In the genomic region with DNA sequence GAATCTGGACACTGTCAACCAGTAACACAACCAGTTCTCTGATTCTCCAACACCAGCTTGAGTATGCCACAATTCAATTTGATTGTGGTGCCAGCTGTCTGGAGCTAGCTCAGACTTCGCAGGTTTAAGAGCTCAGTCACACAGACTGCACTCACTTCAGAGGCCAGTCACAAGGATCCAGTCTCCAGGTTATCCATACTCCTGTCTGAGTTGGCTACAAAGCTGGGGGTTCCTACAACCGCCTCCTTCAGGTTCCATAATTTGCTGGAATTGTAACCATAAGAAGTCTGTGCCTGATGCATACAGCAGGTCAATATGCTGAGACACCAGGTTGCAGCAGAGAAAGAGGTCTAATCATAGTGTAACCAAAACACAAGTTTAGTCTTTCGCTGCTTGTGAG, we compare ENCODE assay signal across 24 cellular contexts.
"Had no signal": no experiment of that assay in that cellular context is flagged by ENCODE, and none has a peak within 500 bp of the region (broad histone marks: within the 10 kb centered on the region; RNA-seq: fewer than 3 reads in every experiment).

No MANE protein-coding gene starts in this region.

- H2AFZ ChIP-seq: hepatocyte, parathyroid adenoma had no signal

- H3K27ac ChIP-seq: colonic mucosa, hepatocyte, parathyroid adenoma, prostate gland, spleen, tibial nerve had no signal

- H3K27ac Mint-ChIP-seq: stimulated activated memory B cell treated with anti-CD40 and anti-IgM and Interleukin-4, amounts not matched to agents 10 μg/mL and 1 μg/mL and 100 μg/mL, for 72 hours; stimulated activated naive CD8-positive, alpha-beta T cell treated with anti-CD3 and anti-CD28 coated beads, Interleukin-15, Interleukin-2, amounts not matched to agents 100 ng/mL and 50 ng/mL, for 24 hours had no signal

- H3K27me3 ChIP-seq: colonic mucosa, hepatocyte, spleen, tibial nerve had no signal

- H3K79me2 ChIP-seq: hepatocyte, parathyroid adenoma had no signal

- H3K36me3 Mint-ChIP-seq: naive thymus-derived CD8-positive, alpha-beta T cell; stimulated activated memory B cell treated with anti-CD40 and anti-IgM and Interleukin-4, amounts not matched to agents 10 μg/mL and 1 μg/mL and 100 μg/mL, for 72 hours had no signal

- DNase-seq: colonic mucosa; dermis blood vessel endothelial cell; erythroblast; foreskin melanocyte; head of caudate nucleus; left colon; mammary epithelial cell; mucosa of descending colon; naive thymus-derived CD8-positive, alpha-beta T cell; nucleus accumbens; retina; spleen; stimulated activated CD4-positive, alpha-beta T cell treated with anti-CD3 and anti-CD28 coated beads, Interleukin-15, amount 100 ng/mL, for 24 hours; stimulated activated CD4-positive, alpha-beta T cell treated with anti-CD3 and anti-CD28 coated beads, Interleukin-1b, Interleukin-23, amount 100 ng/mL, for 48 hours; stimulated activated CD4-positive, alpha-beta T cell treated with anti-CD3 and anti-CD28 coated beads, Interleukin-4, amount 100 ng/mL, for 24 hours had no signal

- H3K36me3 ChIP-seq: colonic mucosa, prostate gland, spleen, tibial nerve had no signal

- H3K4me2 ChIP-seq: hepatocyte had no signal

- H3K4me1 ChIP-seq: colonic mucosa, parathyroid adenoma, prostate gland, spleen, tibial nerve had no signal

- H3K4me3 ChIP-seq: colonic mucosa, hepatocyte, mucosa of descending colon, prostate gland, spleen, tibial nerve had no signal

- H3K4me3 Mint-ChIP-seq: naive thymus-derived CD8-positive, alpha-beta T cell; neural crest cell; stimulated activated memory B cell treated with anti-CD40 and anti-IgM and Interleukin-4, amounts not matched to agents 10 μg/mL and 1 μg/mL and 100 μg/mL, for 72 hours; stimulated activated naive CD8-positive, alpha-beta T cell treated with anti-CD3 and anti-CD28 coated beads, Interleukin-15, Interleukin-2, amounts not matched to agents 100 ng/mL and 50 ng/mL, for 24 hours had no signal

- FAIRE-seq: endothelial cell of umbilical vein had no signal

- H3K9me3 ChIP-seq: colonic mucosa, mucosa of descending colon, prostate gland, spleen, tibial nerve had no signal

- H3K27me3 Mint-ChIP-seq: stimulated activated memory B cell treated with anti-CD40 and anti-IgM and Interleukin-4, amounts not matched to agents 10 μg/mL and 1 μg/mL and 100 μg/mL, for 72 hours; stimulated activated naive CD8-positive, alpha-beta T cell treated with anti-CD3 and anti-CD28 coated beads, Interleukin-15, Interleukin-2, amounts not matched to agents 100 ng/mL and 50 ng/mL, for 24 hours had no signal

- ATAC-seq: left colon; mucosa of descending colon; naive thymus-derived CD8-positive, alpha-beta T cell; sciatic nerve; stimulated activated memory B cell treated with anti-CD40 and anti-IgM and Interleukin-4, amounts not matched to agents 10 μg/mL and 1 μg/mL and 100 μg/mL, for 72 hours had no signal

- H3K4me1 Mint-ChIP-seq: naive thymus-derived CD8-positive, alpha-beta T cell; stimulated activated memory B cell treated with anti-CD40 and anti-IgM and Interleukin-4, amounts not matched to agents 10 μg/mL and 1 μg/mL and 100 μg/mL, for 72 hours had no signal

- H3K9ac ChIP-seq: parathyroid adenoma had no signal

- H3K9me3 Mint-ChIP-seq: naive thymus-derived CD8-positive, alpha-beta T cell; neural crest cell; stimulated activated memory B cell treated with anti-CD40 and anti-IgM and Interleukin-4, amounts not matched to agents 10 μg/mL and 1 μg/mL and 100 μg/mL, for 72 hours; stimulated activated naive CD8-positive, alpha-beta T cell treated with anti-CD3 and anti-CD28 coated beads, Interleukin-15, Interleukin-2, amounts not matched to agents 100 ng/mL and 50 ng/mL, for 24 hours had no signal
